2 cellular contexts compared by ENCODE assay signal in the genomic region with DNA sequence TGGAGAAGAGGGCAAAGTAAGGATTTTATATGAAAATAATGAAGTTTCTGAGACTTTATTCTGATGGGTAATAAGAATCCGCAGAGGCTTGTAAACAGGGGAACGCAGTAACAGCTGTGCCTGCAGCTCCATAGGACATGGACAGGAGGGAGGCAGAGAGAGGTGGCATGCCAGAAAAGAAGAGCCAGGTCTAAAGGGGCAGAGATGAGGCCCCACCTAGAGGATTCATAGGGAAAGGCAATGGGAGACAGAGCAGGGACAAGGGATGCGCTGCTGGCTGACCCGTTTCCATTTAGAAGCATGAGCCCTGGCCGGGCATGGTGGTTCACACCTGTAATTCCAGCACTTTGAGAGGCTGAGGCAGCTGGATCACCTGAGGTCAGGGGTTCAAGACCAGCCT.
TF ChIP-seq lines count a peak whose summit lies in the region.

No MANE protein-coding gene starts in this region.

TF ChIP-seq in GM23338, 12 proteins besides CTCF, POLR2A, EP300 and RAD21 (continued from another document):
- TF ChIP-seq, protein P1, sequence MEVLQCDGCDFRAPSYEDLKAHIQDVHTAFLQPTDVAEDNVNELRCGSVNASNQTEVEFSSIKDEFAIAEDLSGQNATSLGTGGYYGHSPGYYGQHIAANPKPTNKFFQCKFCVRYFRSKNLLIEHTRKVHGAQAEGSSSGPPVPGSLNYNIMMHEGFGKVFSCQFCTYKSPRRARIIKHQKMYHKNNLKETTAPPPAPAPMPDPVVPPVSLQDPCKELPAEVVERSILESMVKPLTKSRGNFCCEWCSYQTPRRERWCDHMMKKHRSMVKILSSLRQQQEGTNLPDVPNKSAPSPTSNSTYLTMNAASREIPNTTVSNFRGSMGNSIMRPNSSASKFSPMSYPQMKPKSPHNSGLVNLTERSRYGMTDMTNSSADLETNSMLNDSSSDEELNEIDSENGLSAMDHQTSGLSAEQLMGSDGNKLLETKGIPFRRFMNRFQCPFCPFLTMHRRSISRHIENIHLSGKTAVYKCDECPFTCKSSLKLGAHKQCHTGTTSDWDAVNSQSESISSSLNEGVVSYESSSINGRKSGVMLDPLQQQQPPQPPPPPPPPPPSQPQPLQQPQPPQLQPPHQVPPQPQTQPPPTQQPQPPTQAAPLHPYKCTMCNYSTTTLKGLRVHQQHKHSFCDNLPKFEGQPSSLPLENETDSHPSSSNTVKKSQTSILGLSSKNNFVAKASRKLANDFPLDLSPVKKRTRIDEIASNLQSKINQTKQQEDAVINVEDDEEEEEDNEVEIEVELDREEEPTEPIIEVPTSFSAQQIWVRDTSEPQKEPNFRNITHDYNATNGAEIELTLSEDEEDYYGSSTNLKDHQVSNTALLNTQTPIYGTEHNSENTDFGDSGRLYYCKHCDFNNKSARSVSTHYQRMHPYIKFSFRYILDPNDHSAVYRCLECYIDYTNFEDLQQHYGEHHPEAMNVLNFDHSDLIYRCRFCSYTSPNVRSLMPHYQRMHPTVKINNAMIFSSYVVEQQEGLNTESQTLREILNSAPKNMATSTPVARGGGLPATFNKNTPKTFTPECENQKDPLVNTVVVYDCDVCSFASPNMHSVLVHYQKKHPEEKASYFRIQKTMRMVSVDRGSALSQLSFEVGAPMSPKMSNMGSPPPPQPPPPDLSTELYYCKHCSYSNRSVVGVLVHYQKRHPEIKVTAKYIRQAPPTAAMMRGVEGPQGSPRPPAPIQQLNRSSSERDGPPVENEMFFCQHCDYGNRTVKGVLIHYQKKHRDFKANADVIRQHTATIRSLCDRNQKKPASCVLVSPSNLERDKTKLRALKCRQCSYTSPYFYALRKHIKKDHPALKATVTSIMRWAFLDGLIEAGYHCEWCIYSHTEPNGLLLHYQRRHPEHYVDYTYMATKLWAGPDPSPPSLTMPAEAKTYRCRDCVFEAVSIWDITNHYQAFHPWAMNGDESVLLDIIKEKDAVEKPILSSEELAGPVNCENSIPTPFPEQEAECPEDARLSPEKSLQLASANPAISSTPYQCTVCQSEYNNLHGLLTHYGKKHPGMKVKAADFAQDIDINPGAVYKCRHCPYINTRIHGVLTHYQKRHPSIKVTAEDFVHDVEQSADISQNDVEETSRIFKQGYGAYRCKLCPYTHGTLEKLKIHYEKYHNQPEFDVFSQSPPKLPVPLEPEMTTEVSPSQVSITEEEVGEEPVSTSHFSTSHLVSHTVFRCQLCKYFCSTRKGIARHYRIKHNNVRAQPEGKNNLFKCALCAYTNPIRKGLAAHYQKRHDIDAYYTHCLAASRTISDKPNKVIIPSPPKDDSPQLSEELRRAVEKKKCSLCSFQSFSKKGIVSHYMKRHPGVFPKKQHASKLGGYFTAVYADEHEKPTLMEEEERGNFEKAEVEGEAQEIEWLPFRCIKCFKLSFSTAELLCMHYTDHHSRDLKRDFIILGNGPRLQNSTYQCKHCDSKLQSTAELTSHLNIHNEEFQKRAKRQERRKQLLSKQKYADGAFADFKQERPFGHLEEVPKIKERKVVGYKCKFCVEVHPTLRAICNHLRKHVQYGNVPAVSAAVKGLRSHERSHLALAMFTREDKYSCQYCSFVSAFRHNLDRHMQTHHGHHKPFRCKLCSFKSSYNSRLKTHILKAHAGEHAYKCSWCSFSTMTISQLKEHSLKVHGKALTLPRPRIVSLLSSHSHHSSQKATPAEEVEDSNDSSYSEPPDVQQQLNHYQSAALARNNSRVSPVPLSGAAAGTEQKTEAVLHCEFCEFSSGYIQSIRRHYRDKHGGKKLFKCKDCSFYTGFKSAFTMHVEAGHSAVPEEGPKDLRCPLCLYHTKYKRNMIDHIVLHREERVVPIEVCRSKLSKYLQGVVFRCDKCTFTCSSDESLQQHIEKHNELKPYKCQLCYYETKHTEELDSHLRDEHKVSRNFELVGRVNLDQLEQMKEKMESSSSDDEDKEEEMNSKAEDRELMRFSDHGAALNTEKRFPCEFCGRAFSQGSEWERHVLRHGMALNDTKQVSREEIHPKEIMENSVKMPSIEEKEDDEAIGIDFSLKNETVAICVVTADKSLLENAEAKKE (CRISPR knock-in tag; IDR thresholded peaks at IDR 0.05), result no peak
- TF ChIP-seq, protein P2, sequence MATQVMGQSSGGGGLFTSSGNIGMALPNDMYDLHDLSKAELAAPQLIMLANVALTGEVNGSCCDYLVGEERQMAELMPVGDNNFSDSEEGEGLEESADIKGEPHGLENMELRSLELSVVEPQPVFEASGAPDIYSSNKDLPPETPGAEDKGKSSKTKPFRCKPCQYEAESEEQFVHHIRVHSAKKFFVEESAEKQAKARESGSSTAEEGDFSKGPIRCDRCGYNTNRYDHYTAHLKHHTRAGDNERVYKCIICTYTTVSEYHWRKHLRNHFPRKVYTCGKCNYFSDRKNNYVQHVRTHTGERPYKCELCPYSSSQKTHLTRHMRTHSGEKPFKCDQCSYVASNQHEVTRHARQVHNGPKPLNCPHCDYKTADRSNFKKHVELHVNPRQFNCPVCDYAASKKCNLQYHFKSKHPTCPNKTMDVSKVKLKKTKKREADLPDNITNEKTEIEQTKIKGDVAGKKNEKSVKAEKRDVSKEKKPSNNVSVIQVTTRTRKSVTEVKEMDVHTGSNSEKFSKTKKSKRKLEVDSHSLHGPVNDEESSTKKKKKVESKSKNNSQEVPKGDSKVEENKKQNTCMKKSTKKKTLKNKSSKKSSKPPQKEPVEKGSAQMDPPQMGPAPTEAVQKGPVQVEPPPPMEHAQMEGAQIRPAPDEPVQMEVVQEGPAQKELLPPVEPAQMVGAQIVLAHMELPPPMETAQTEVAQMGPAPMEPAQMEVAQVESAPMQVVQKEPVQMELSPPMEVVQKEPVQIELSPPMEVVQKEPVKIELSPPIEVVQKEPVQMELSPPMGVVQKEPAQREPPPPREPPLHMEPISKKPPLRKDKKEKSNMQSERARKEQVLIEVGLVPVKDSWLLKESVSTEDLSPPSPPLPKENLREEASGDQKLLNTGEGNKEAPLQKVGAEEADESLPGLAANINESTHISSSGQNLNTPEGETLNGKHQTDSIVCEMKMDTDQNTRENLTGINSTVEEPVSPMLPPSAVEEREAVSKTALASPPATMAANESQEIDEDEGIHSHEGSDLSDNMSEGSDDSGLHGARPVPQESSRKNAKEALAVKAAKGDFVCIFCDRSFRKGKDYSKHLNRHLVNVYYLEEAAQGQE (IDR thresholded peaks at IDR 0.05; ENCODE audit: unreplicated experiment), result no peak
- TF ChIP-seq CREB1 (CRISPR knock-in tag; IDR thresholded peaks at IDR 0.05; ENCODE audit: low read depth) (no peak), EZH2phosphoT487 (IDR thresholded peaks at IDR 0.05; ENCODE audit: unreplicated experiment) (no peak)
TF ChIP-seq in GM23338: peak in this region for 0.

TF ChIP-seq in H1, 55 proteins besides CTCF, POLR2A, EP300 and RAD21 (continued from another document):
- TF ChIP-seq CBX5 (IDR thresholded peaks at IDR 0.05; ENCODE audit: low read depth, low read length) (no peak), PHF8 (conservative IDR thresholded peaks at IDR 0.05; ENCODE audit: low read depth, low read length) (no peak), BCL11A (IDR thresholded peaks at IDR 0.05; ENCODE audit: low read depth in 2 of 2, low read length in 2 of 2) (no peak), YY1 (IDR thresholded peaks at IDR 0.05; ENCODE audit: low read depth, low read length) (no peak), NANOG (IDR thresholded peaks at IDR 0.05; ENCODE audit: insufficient read depth, low read depth, low read length, poor library complexity, severe bottlenecking) (no peak)
- TF ChIP-seq, protein P3, sequence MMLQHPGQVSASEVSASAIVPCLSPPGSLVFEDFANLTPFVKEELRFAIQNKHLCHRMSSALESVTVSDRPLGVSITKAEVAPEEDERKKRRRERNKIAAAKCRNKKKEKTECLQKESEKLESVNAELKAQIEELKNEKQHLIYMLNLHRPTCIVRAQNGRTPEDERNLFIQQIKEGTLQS (IDR thresholded peaks at IDR 0.05; ENCODE audit: insufficient read depth, low read depth, low read length), result no peak
TF ChIP-seq in H1: peak in this region for 0.
